In genomic region chr1:118123436-118123835, GRCh38 we compare ENCODE assay signal across 30 cellular contexts.
"Had no signal": no experiment of that assay in that cellular context is flagged by ENCODE, and none has a peak within 500 bp of the region (broad histone marks: within the 10 kb centered on the region; RNA-seq: fewer than 3 reads in every experiment).

No MANE protein-coding gene starts in this region.

- H3K27ac ChIP-seq: brain microvascular endothelial cell, SJSA1 had no signal

- H3K9ac ChIP-seq: SK-N-SH had no signal

- H3K27me3 ChIP-seq: brain microvascular endothelial cell, MG63, SJSA1 had no signal

- H3K4me3 ChIP-seq: MG63, SJSA1 had no signal

- ATAC-seq: activated CD8-positive, alpha-beta T cell treated with anti-CD3 and anti-CD28 coated beads for 36 hours; activated T-cell treated with anti-CD3 and anti-CD28 coated beads, Interleukin-2, amount 50 U/mL, for 72 hours; activated T-helper 17 cell treated with anti-CD3 and anti-CD28 coated beads, Interleukin-2, amount 50 U/mL, for 72 hours; Panc1; Right ventricle myocardium inferior had no signal

- H3K36me3 ChIP-seq: brain microvascular endothelial cell, MG63, SJSA1 had no signal

- DNase-seq: activated CD4-positive, alpha-beta T cell treated with anti-CD3 and anti-CD28 coated beads, Interleukin-2, amount 10 ng/mL, durations not matched to agents 24 days and 14 days; activated CD4-positive, alpha-beta T cell treated with anti-CD3 and anti-CD28 coated beads, Interleukin-2, amount 50 U/mL, for 4 hours; activated CD8-positive, alpha-beta T cell treated with anti-CD3 and anti-CD28 coated beads for 36 hours; activated effector memory CD4-positive, alpha-beta T cell treated with anti-CD3 and anti-CD28 coated beads, Interleukin-2, amount 50 U/mL, for 16 hours; activated naive CD4-positive, alpha-beta T cell; activated naive CD4-positive, alpha-beta T cell treated with anti-CD3 and anti-CD28 coated beads, Interleukin-2, amount 50 U/mL, for 16 hours; activated naive CD8-positive, alpha-beta T cell treated with anti-CD3 and anti-CD28 coated beads for 36 hours; activated T-cell treated with anti-CD3 and anti-CD28 coated beads, Interleukin-2, amount 50 U/mL, for 1 hour; activated T-cell treated with anti-CD3 and anti-CD28 coated beads, Interleukin-2, amount 50 U/mL, for 72 hours; amniotic stem cell; aorta; brain microvascular endothelial cell; central memory CD4-positive, alpha-beta T cell; Kasumi-1; KG1; MG63; MV-4-11; NCI-H1105; NCI-H1417 treated with DMSO at 0.1 percent for 48 hours; NCI-H1694 treated with DMSO at 0.1 percent for 48 hours; NCI-H2029; NCI-H510A; NCI-H526; NCI-H774; RPMI8226; SK-N-SH had no signal

- H3K9me3 ChIP-seq: MG63, SJSA1, SK-N-SH had no signal
